ENCODE assay signal across 8 cellular contexts in the genomic region with DNA sequence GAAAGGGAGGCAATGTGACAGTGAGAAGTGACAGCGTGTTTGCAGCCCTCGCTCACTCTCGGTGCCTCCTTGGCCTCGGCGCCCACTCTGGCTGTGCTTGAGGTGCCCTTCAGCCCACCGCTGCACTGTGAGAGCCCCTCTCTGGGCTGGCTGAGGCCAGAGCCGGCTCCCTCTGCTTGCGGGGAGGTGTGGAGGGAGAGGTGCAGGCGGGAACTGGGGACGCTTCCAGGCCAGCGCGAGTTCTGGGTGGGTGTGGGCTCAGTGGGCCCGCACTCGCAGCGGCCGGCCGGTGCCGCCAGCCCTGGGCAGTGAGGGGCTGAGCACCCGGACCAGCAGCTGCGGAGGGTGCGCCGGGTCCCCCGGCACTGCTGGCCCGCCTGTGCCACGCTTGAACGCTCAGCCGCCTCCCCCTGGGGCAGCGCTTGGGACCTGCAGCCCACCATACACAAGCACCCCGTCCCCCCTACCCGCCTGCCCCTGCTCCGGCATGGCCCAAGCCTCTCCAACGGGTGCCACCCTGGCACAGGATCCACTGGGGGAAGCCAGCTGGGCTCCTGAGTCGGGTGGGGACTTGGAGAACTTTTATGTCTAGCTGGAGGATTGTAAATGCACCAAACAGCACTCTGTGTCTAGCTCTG.
"Had no signal": no experiment of that assay in that cellular context is flagged by ENCODE, and none has a peak within 500 bp of the region (broad histone marks: within the 10 kb centered on the region; RNA-seq: fewer than 3 reads in every experiment).

No MANE protein-coding gene starts in this region.

- H3K4me2 ChIP-seq: GM23338 had no signal

- H2AFZ ChIP-seq: GM23338 had no signal

- DNase-seq: H9, HCEC 1CT, KG1 had no signal

- ATAC-seq: GM23338, HepG2 had no signal

- H3K27ac ChIP-seq: HL-60 had no signal

- H3K4me3 ChIP-seq: GM23338 had no signal

- FAIRE-seq: H1, H54, HepG2 had no signal
